8 cellular contexts compared by ENCODE assay signal in genomic region chr19:18941628-18942354, GRCh38. TPM values are rescaled to one million over a fixed set of nuclear protein-coding genes. Genes with fewer than 3 reads are reported as not detected.
DNase-seq lines count a peak whose midpoint lies in the region; ATAC-seq and TF ChIP-seq lines count a peak whose summit lies in the region.

No MANE protein-coding gene starts in this region.

- no peak for TF ChIP-seq CTCF in ascending aorta (IDR thresholded peaks at IDR 0.05)

- H3K9me3 Mint-ChIP-seq in T-helper 1 cell treated with Interleukin-12 subunit alpha and Interleukin-12 subunit beta and Interleukin-4 antibody, amounts not matched to agents 30 μg/mL and 1 μg/mL, for 36 hours: no peaks in the 10 kb centered on the region
- no peaks in the 10 kb centered on the region for H3K9me3 Mint-ChIP-seq in stimulated activated naive CD8-positive, alpha-beta T cell treated with anti-CD3 and anti-CD28 coated beads, Interleukin-15, amount 100 ng/mL, for 72 hours

- H3K27me3 ChIP-seq in ascending aorta (no peaks in the 10 kb centered on the region), layer of hippocampus (ENCODE audit: control insufficient read depth, insufficient read depth, low read length) (no peaks in the 10 kb centered on the region)

- H3K4me3 ChIP-seq in ascending aorta: peak overlapping the region; percentile 57 to 80

- no peak for DNase-seq in T-helper 1 cell
- no peak for DNase-seq in ascending aorta (ENCODE audit: low spot score in 2 of 2)
- no peak for DNase-seq in stimulated activated naive CD8-positive, alpha-beta T cell treated with anti-CD3 and anti-CD28 coated beads, Interleukin-15, amount 100 ng/mL, for 72 hours
- no peak for DNase-seq in EL
- DNase-seq in stimulated activated CD4-positive, alpha-beta T cell treated with anti-CD3 and anti-CD28 coated beads, Interleukin-4, amount 100 ng/mL, for 24 hours: no peak

- H3K27me3 Mint-ChIP-seq in T-helper 1 cell treated with Interleukin-12 subunit alpha and Interleukin-12 subunit beta and Interleukin-4 antibody, amounts not matched to agents 30 μg/mL and 1 μg/mL, for 36 hours (ENCODE audit: low read depth): peaks cover 53% of the 10 kb centered on the region
- peaks cover 63% of the 10 kb centered on the region for H3K27me3 Mint-ChIP-seq in stimulated activated naive CD8-positive, alpha-beta T cell treated with anti-CD3 and anti-CD28 coated beads, Interleukin-15, amount 100 ng/mL, for 72 hours

- H3K9me3 ChIP-seq in ascending aorta: no peaks in the 10 kb centered on the region

- peaks cover 2% of the 10 kb centered on the region for H3K4me1 Mint-ChIP-seq in T-helper 1 cell treated with Interleukin-12 subunit alpha and Interleukin-12 subunit beta and Interleukin-4 antibody, amounts not matched to agents 30 μg/mL and 1 μg/mL, for 36 hours (ENCODE audit: low read depth)
- peaks cover 20% of the 10 kb centered on the region for H3K4me1 Mint-ChIP-seq in stimulated activated naive CD8-positive, alpha-beta T cell treated with anti-CD3 and anti-CD28 coated beads, Interleukin-15, amount 100 ng/mL, for 72 hours

- H3K27ac Mint-ChIP-seq in T-helper 1 cell treated with Interleukin-12 subunit alpha and Interleukin-12 subunit beta and Interleukin-4 antibody, amounts not matched to agents 30 μg/mL and 1 μg/mL, for 36 hours: no peak overlapping the region
- no peak overlapping the region for H3K27ac Mint-ChIP-seq in stimulated activated naive CD8-positive, alpha-beta T cell treated with anti-CD3 and anti-CD28 coated beads, Interleukin-15, amount 100 ng/mL, for 72 hours

- H3K27ac ChIP-seq in ascending aorta: no peak overlapping the region
- peak overlapping the region; percentile 21 for H3K27ac ChIP-seq in layer of hippocampus (ENCODE audit: low read depth, low read length)

- H3K4me3 Mint-ChIP-seq in T-helper 1 cell treated with Interleukin-12 subunit alpha and Interleukin-12 subunit beta and Interleukin-4 antibody, amounts not matched to agents 30 μg/mL and 1 μg/mL, for 36 hours: peak overlapping the region; percentile 46
- peak overlapping the region; percentile 28 to 67 for H3K4me3 Mint-ChIP-seq in stimulated activated naive CD8-positive, alpha-beta T cell treated with anti-CD3 and anti-CD28 coated beads, Interleukin-15, amount 100 ng/mL, for 72 hours

- no peak for ATAC-seq in stimulated activated naive CD8-positive, alpha-beta T cell treated with anti-CD3 and anti-CD28 coated beads, Interleukin-15, amount 100 ng/mL, for 72 hours
- ATAC-seq in HG03520 (IDR thresholded peaks at IDR 0.05; ENCODE audit: unreplicated experiment): no peak

- peaks cover 0 to 7% of the 10 kb centered on the region in 2 donors for H3K4me1 ChIP-seq in ascending aorta

- H3K36me3 ChIP-seq in ascending aorta: peaks cover 10 to 11% of the 10 kb centered on the region in 2 donors

- H3K36me3 Mint-ChIP-seq in T-helper 1 cell treated with Interleukin-12 subunit alpha and Interleukin-12 subunit beta and Interleukin-4 antibody, amounts not matched to agents 30 μg/mL and 1 μg/mL, for 36 hours (ENCODE audit: low read depth): no peaks in the 10 kb centered on the region

- intact Hi-C loops in ascending aorta (cut with DNase I): loop anchor here (5.0 kb wide), 1 partner anchor 46 kb away; no protein-coding TSS in a partner anchor

RNA-seq across cellular contexts. Expression of gene HOMER3, which starts 0.8 kb away (rescaled TPM):
- total RNA-seq in ascending aorta: 93.0 TPM

RNA-seq across cellular contexts. Expression of gene DDX49, which starts 22.3 kb away (rescaled TPM):
- 51.6 TPM for total RNA-seq in ascending aorta

RNA-seq across cellular contexts. Expression of gene COPE, which starts 22.6 kb away (rescaled TPM):
- total RNA-seq in ascending aorta: 331 TPM

RNA-seq across cellular contexts. Expression of gene CERS1, which starts 45.8 kb away (rescaled TPM):
- total RNA-seq in ascending aorta: not detected
